8 cellular contexts compared by ENCODE assay signal in genomic region chr3:68893600-68894239, GRCh38. TPM values are rescaled to one million over a fixed set of nuclear protein-coding genes. Genes with fewer than 3 reads are reported as not detected.
DNase-seq lines count a peak whose midpoint lies in the region; ATAC-seq and TF ChIP-seq lines count a peak whose summit lies in the region.

No MANE protein-coding gene starts in this region.

- H3K27ac ChIP-seq in tibial nerve (no peak overlapping the region), coronary artery (no peak overlapping the region)

- no peaks in the 10 kb centered on the region for H3K36me3 ChIP-seq in BE2C
- H3K36me3 ChIP-seq in HAP-1 (replicated peaks), result no peaks in the 10 kb centered on the region
- no peaks in the 10 kb centered on the region for H3K36me3 ChIP-seq in tibial nerve

- ATAC-seq in GM21526 (IDR thresholded peaks at IDR 0.05; ENCODE audit: low FRiP score, unreplicated experiment), result no peak

- TF ChIP-seq EP300 in tibial nerve (IDR thresholded peaks at IDR 0.05), result no peak

- H3K9me3 ChIP-seq in BE2C, result no peaks in the 10 kb centered on the region
- no peaks in the 10 kb centered on the region for H3K9me3 ChIP-seq in HAP-1
- H3K9me3 ChIP-seq in tibial nerve, result no peaks in the 10 kb centered on the region

- H3K4me3 ChIP-seq in BE2C (ENCODE audit: low read depth, low read length) (no peak overlapping the region), HAP-1 (no peak overlapping the region), tibial nerve (no peak overlapping the region), coronary artery (no peak overlapping the region)

- TF ChIP-seq CTCF in BE2C (IDR thresholded peaks at IDR 0.05; ENCODE audit: low read depth, low read length) (peak; percentile 46), tibial nerve (IDR thresholded peaks at IDR 0.05) (peak; percentile 29 to 56 (median 40)), coronary artery (IDR thresholded peaks at IDR 0.05) (no peak)

- in situ Hi-C loops in HAP-1 (cut with MboI; ENCODE audit: low sequenced_read_pairs), result loop anchor here (5.0 to 25.0 kb wide), 3 partner anchors 79 to 1781 kb away; no protein-coding TSS in a partner anchor
- in situ Hi-C loops in SK-MEL-5 (cut with HindIII; ENCODE audit: low pct_unique_long_range_greater_than_20kb, low sequenced_read_pairs), result no loop called here

- no peak for DNase-seq in BE2C
- DNase-seq in HAP-1 (ENCODE audit: low spot score in 2 of 2), result peak; percentile 24 to 54
- peak; percentile 58 for DNase-seq in SK-MEL-5 (ENCODE audit: low read depth, low spot score)
- DNase-seq in foreskin melanocyte, result peak; percentile 20
- peak in 1 of 2 donors; percentile 15 for DNase-seq in tibial nerve (ENCODE audit: low spot score in 2 of 2)
- DNase-seq in coronary artery (ENCODE audit: low spot score), result no peak
- no peak for DNase-seq in nucleus accumbens (lab: John Stamatoyannopoulos, UW)

- H3K27me3 ChIP-seq in BE2C (peaks cover 41% of the 10 kb centered on the region), HAP-1 (ENCODE audit: low read depth) (peaks cover 26% of the 10 kb centered on the region), tibial nerve (no peaks in the 10 kb centered on the region)

- WGBS in tibial nerve, 2 donors, result 33 to 46% methylated on average over 3 of the region's 3 CpGs

- no peak for TF ChIP-seq POLR2A in tibial nerve (IDR thresholded peaks at IDR 0.05)

- H3K4me1 ChIP-seq in BE2C (no peaks in the 10 kb centered on the region), HAP-1 (no peaks in the 10 kb centered on the region), tibial nerve (no peaks in the 10 kb centered on the region)

RNA-seq across cellular contexts. Expression of gene TAFA4, which starts 38.6 kb away (rescaled TPM):
- polyA plus RNA-seq in BE2C (2012; ENCODE audit: insufficient read depth, insufficient read length, low read depth), result not detected
- total RNA-seq in SK-MEL-5 (2014; rRNA removed; shearing (Covaris generic)), result not detected in 2 replicates
- polyA plus RNA-seq in SK-MEL-5 (2015; cell fraction: cytosol; rRNA removed), result not detected in 2 replicates
- not detected in 2 replicates for polyA plus RNA-seq in SK-MEL-5 (2015; cell fraction: nucleus; rRNA removed)
- total RNA-seq in tibial nerve, result not detected

Comparison
In these comparisons a context has a peak if more than half of its experiments do, and no peak if none do; other contexts are left out.
1. DNase-seq: peak in HAP-1 (2 of 2), SK-MEL-5 (single experiment) and foreskin melanocyte (single experiment); none in BE2C (single experiment), coronary artery (single experiment) and nucleus accumbens (0 of 56).